In the genomic region with DNA sequence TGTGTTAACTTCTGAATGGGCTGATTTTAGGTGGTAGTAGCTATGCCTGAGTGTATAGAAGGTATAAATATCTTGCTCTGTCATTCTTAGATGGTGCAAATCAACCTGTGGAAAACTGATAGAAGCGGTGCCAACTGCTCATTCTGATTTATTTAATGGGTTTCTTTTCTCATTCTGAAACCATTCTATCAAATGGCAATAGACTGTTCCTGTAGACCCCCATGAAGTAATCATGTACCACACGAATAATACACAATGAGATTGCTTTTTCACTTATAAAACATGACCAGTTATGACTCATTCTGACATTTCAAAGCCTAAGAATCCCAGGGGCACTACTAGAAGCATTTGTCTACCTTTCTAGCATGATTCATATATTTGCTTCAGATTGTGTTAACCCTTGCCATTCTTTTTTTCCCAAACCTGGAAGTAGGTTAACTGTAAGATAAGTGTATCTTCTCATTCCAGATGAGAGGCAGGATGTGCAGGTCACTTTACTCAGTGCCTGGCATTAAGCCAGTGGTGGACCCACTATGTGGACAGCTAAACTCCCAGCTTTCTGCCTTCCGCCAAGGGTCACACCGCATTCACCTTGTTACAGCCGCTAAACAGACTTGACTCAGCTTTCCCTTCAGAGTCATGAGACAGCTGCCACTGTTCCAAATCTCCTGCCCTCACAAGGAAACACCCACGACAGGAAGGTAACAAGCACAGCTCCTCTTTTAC, we compare ENCODE assay signal across 11 cellular contexts. TPM values are rescaled to one million over a fixed set of nuclear protein-coding genes. Genes with fewer than 3 reads are reported as not detected.
DNase-seq lines count a peak whose midpoint lies in the region; ATAC-seq and TF ChIP-seq lines count a peak whose summit lies in the region.
"Had no signal": no experiment of that assay in that cellular context is flagged by ENCODE, and none has a peak within 500 bp of the region (broad histone marks: within the 10 kb centered on the region; RNA-seq: fewer than 3 reads in every experiment).

No MANE protein-coding gene starts in this region.

- no peaks in the 10 kb centered on the region for H4K20me1 ChIP-seq in HCT116 (ENCODE audit: insufficient read depth)

- intact Hi-C loops in HCT116 (cut with micrococcal nuclease): no loop called here

- CTCF ChIA-PET in HCT116 (lab: Charles Lee) (interaction anchor here (0.5 to 1.4 kb wide), 9 partner anchors 8 to 327 kb away, joined by 3 to 8 read pairs (median 4); no protein-coding TSS in a partner anchor), RWPE1 (lab: Yijun Ruan, JAX) (interaction anchor here (0.6 to 1.1 kb wide), 5 partner anchors 8 to 117 kb away, joined by 3 to 6 read pairs (median 4); no protein-coding TSS in a partner anchor)

- H3K4me2 ChIP-seq in HCT116 (ENCODE audit: low read length): peak overlapping the region; percentile 71

- peaks cover 4% of the 10 kb centered on the region; the same call in 1 of the 2 replicates for H3K27me3 ChIP-seq in HCT116 (ENCODE audit: insufficient read depth, low read length)

- peak overlapping the region in 1 of 2 experiments; percentile 36; a peak in 2 of 4 replicates for H3K4me3 ChIP-seq in HCT116 (replicated peaks in 1 of 2; ENCODE audit: low read depth in 1 of 2, low read length in 2 of 2)
- H3K4me3 ChIP-seq: SK-N-MC had no signal

- TF ChIP-seq CTCF in HCT116 (IDR thresholded peaks at IDR 0.05 in 2 of 3, conservative IDR thresholded peaks at IDR 0.05 in 1 of 3; ENCODE audit: borderline replicate concordance in 1 of 3, insufficient read depth in 1 of 3, low read depth in 2 of 3, low read length in 2 of 3): no peak
- no peak for TF ChIP-seq CTCF in RWPE1 (conservative IDR thresholded peaks at IDR 0.05; ENCODE audit: low read depth)

- H3K27ac ChIP-seq in HCT116 (ENCODE audit: low read depth, low read length): peak overlapping the region; percentile 53
- H3K27ac ChIP-seq in RWPE1: peak overlapping the region; percentile 83
- H3K27ac ChIP-seq: SK-N-MC had no signal

- peak; percentile 89 for ATAC-seq in HCT116
- no peak for ATAC-seq in HG03108 (IDR thresholded peaks at IDR 0.05; ENCODE audit: unreplicated experiment)

- H3K79me2 ChIP-seq in HCT116 (ENCODE audit: insufficient read depth, low read length): no peaks in the 10 kb centered on the region

- TF ChIP-seq POLR2A in HCT116 (IDR thresholded peaks at IDR 0.05; ENCODE audit: borderline replicate concordance, extremely low read depth, insufficient read depth, insufficient read length): no peak

- H3K36me3 ChIP-seq in HCT116 (ENCODE audit: control insufficient read depth in 1 of 2, insufficient read depth in 2 of 2, low read length in 2 of 2): no peaks in the 10 kb centered on the region

- peak overlapping the region; percentile 29; the same call in 1 of the 2 replicates for H3K9ac ChIP-seq in HCT116 (ENCODE audit: low read length)

- RAD21 ChIA-PET in HCT116 (lab: Charles Lee; ENCODE audit: low non-redundant PET in 1 of 2, low total read pairs in 2 of 2, uncharacterized antibody in 2 of 2, unreplicated experiment in 2 of 2): interaction anchor here in 1 of 2 experiments (0.6 kb wide), 1 partner anchor 109 kb away, joined by 3 read pairs; no protein-coding TSS in a partner anchor

- no TSS peak for BruUV-seq in HCT116 (replicated peaks; lab: Mats Ljungman, UMichigan)

- DNase-seq in HCT116 (ENCODE audit: low read depth, low spot score) (peak; percentile 96), RWPE1 (ENCODE audit: low spot score) (peak; percentile 90), dermis blood vessel endothelial cell (peak; percentile 99), D341Med (ENCODE audit: low spot score) (no peak), T-helper 9 cell (no peak), NCI-H128 (lab: John Stamatoyannopoulos, UW; ENCODE audit: unreplicated experiment) (no peak)
- peak; percentile 69 for DNase-seq in stimulated activated CD4-positive, alpha-beta T cell treated with anti-CD3 and anti-CD28 coated beads, Interleukin-15, amount 100 ng/mL, for 24 hours
- DNase-seq: islet precursor cell had no signal

- H3K4me1 ChIP-seq in HCT116 (ENCODE audit: control insufficient read depth in 1 of 2, insufficient read depth in 2 of 2, low read length in 2 of 2): peaks cover 16 to 43% of the 10 kb centered on the region in 2 experiments

- H2AFZ ChIP-seq in HCT116 (ENCODE audit: low read depth, low read length, poor library complexity, severe bottlenecking): peak overlapping the region; percentile 90

- no peaks in the 10 kb centered on the region for H3K9me3 ChIP-seq in HCT116 (ENCODE audit: control insufficient read depth in 1 of 2, insufficient read depth in 1 of 2, low read depth in 1 of 2, low read length in 2 of 2)

- no peaks in the 10 kb centered on the region for H3K9me2 ChIP-seq in HCT116 (ENCODE audit: insufficient read depth)

- TF ChIP-seq RAD21 in HCT116 (IDR thresholded peaks at IDR 0.05; ENCODE audit: low read depth): no peak; the same call in 1 of the 2 replicates

- POLR2A ChIA-PET in HCT116 (lab: Charles Lee): interaction anchor here (0.8 to 1.0 kb wide), 3 partner anchors 13 to 75 kb away, joined by 3 to 4 read pairs (median 4); no protein-coding TSS in a partner anchor
- POLR2A ChIA-PET in RWPE1 (lab: Yijun Ruan, JAX; ENCODE audit: low non-redundant PET): no interaction called here

TF ChIP-seq in HCT116, 20 proteins besides CTCF, POLR2A, EP300 and RAD21 (continues in another document):
- TF ChIP-seq FOSL1 (IDR thresholded peaks at IDR 0.05; ENCODE audit: low read depth): peak; percentile 97
- peak; percentile 93 for TF ChIP-seq SP1 (IDR thresholded peaks at IDR 0.05; ENCODE audit: low read depth)
- peak; percentile 63; the same call in 1 of the 2 replicates for TF ChIP-seq EGR1 (IDR thresholded peaks at IDR 0.05; ENCODE audit: low read depth)
- TF ChIP-seq EZH2phosphoT487 (IDR thresholded peaks at IDR 0.05; ENCODE audit: borderline replicate concordance): no peak
- TF ChIP-seq CBX3 (IDR thresholded peaks at IDR 0.05; ENCODE audit: low read depth): peak; percentile 84
- no peak; the same call in 1 of the 2 replicates for TF ChIP-seq SRF (IDR thresholded peaks at IDR 0.05; ENCODE audit: low read depth)
- no peak for TF ChIP-seq ZFX (IDR thresholded peaks at IDR 0.05)
- TF ChIP-seq SIN3A (IDR thresholded peaks at IDR 0.05; ENCODE audit: low read depth): peak; percentile 92
- TF ChIP-seq, protein P1, sequence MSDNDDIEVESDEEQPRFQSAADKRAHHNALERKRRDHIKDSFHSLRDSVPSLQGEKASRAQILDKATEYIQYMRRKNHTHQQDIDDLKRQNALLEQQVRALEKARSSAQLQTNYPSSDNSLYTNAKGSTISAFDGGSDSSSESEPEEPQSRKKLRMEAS (IDR thresholded peaks at IDR 0.05): peak; percentile 69
- peak; percentile 41 for TF ChIP-seq TCF7L2 (IDR thresholded peaks at IDR 0.05; ENCODE audit: borderline replicate concordance, extremely low read depth, insufficient read depth, insufficient read length)
- TF ChIP-seq, protein P2, sequence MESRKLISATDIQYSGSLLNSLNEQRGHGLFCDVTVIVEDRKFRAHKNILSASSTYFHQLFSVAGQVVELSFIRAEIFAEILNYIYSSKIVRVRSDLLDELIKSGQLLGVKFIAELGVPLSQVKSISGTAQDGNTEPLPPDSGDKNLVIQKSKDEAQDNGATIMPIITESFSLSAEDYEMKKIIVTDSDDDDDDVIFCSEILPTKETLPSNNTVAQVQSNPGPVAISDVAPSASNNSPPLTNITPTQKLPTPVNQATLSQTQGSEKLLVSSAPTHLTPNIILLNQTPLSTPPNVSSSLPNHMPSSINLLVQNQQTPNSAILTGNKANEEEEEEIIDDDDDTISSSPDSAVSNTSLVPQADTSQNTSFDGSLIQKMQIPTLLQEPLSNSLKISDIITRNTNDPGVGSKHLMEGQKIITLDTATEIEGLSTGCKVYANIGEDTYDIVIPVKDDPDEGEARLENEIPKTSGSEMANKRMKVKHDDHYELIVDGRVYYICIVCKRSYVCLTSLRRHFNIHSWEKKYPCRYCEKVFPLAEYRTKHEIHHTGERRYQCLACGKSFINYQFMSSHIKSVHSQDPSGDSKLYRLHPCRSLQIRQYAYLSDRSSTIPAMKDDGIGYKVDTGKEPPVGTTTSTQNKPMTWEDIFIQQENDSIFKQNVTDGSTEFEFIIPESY (IDR thresholded peaks at IDR 0.05; ENCODE audit: extremely low read depth, insufficient replicate concordance, low read length): no peak
- TF ChIP-seq, protein P3, sequence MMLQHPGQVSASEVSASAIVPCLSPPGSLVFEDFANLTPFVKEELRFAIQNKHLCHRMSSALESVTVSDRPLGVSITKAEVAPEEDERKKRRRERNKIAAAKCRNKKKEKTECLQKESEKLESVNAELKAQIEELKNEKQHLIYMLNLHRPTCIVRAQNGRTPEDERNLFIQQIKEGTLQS (IDR thresholded peaks at IDR 0.05): no peak; the same call in 1 of the 2 replicates
- TF ChIP-seq EZH2 (IDR thresholded peaks at IDR 0.05): no peak
- TF ChIP-seq ELF1 (IDR thresholded peaks at IDR 0.05; ENCODE audit: borderline replicate concordance, low read depth): no peak

RNA-seq across cellular contexts. Expression of a gene that starts 16.4 kb away (rescaled TPM):
- total RNA-seq in HCT116 (2021; ENCODE audit: unreplicated experiment) (not detected), dermis blood vessel endothelial cell (1.1 and 1.5 TPM in 2 replicates)
- not detected in 2 replicates for polyA plus RNA-seq in HCT116 (2012)

RNA-seq across cellular contexts. Expression of a gene that starts 19.7 kb away (rescaled TPM):
- total RNA-seq in HCT116 (2021; ENCODE audit: unreplicated experiment) (not detected), dermis blood vessel endothelial cell (0.60 and 1.5 TPM in 2 replicates)
- polyA plus RNA-seq in HCT116 (2012): not detected in 2 replicates
- total RNA-seq: H1 had no signal
- polyA plus RNA-seq: H1 had no signal

RNA-seq across cellular contexts. Expression of a gene that starts 24.5 kb away (rescaled TPM):
- total RNA-seq in HCT116 (2021; ENCODE audit: unreplicated experiment): 6.8 TPM
- polyA plus RNA-seq in HCT116 (2012): 3.4 and 4.7 TPM in 2 replicates
- 1.7 and 2.2 TPM in 2 replicates for total RNA-seq in dermis blood vessel endothelial cell

RNA-seq across cellular contexts. Expression of a gene that starts 37.5 kb away (rescaled TPM):
- total RNA-seq in HCT116 (2021; ENCODE audit: unreplicated experiment): 0.57 TPM
- 0.27 and 0.31 TPM in 2 replicates for polyA plus RNA-seq in HCT116 (2012)
- total RNA-seq in dermis blood vessel endothelial cell: 86.6 and 140 TPM in 2 replicates

RNA-seq across cellular contexts. Expression of a gene that starts 47.9 kb away (rescaled TPM):
- total RNA-seq in HCT116 (2021; ENCODE audit: unreplicated experiment) (160 TPM), dermis blood vessel endothelial cell (28.1 and 47.9 TPM in 2 replicates)
- polyA plus RNA-seq in HCT116 (2012): 173 and 253 TPM in 2 replicates

Comparison
In these comparisons a context has a peak if more than half of its experiments do, and no peak if none do; other contexts are left out.
1. DNase-seq: peak in HCT116 (single experiment), RWPE1 (single experiment), dermis blood vessel endothelial cell (single experiment) and stimulated activated CD4-positive, alpha-beta T cell treated with anti-CD3 and anti-CD28 coated beads, Interleukin-15, amount 100 ng/mL, for 24 hours (single experiment); none in D341Med (single experiment), T-helper 9 cell (single experiment) and NCI-H128 (single experiment).